Comparison of ENCODE assay signal across 8 cellular contexts in genomic region chr17:79803997-79804855, GRCh38. TPM values are rescaled to one million over a fixed set of nuclear protein-coding genes. Genes with fewer than 3 reads are reported as not detected.
A peak's percentile ranks its signal among the peaks of the same experiment; 100 is the strongest.
DNase-seq lines count a peak whose midpoint lies in the region; ATAC-seq, FAIRE-seq and TF ChIP-seq lines count a peak whose summit lies in the region.

No MANE protein-coding gene starts in this region.

- ATAC-seq in GM19025 (IDR thresholded peaks at IDR 0.05; ENCODE audit: low read depth, unreplicated experiment) (peak; percentile 76), HG03565 (IDR thresholded peaks at IDR 0.05; ENCODE audit: unreplicated experiment) (peak; percentile 54)
- peak; percentile 93 for ATAC-seq in stimulated activated effector memory CD8-positive, alpha-beta T cell treated with anti-CD3 and anti-CD28 coated beads, Interleukin-12 subunit alpha, Interleukin-12 subunit beta, amount 100 ng/mL, for 72 hours

- no peak overlapping the region for H3K27ac ChIP-seq in kidney (ENCODE audit: low read depth in 2 of 2, low read length in 2 of 2)

- H3K9me3 Mint-ChIP-seq in activated CD4-positive, alpha-beta memory T cell treated with anti-CD3 and anti-CD28 coated beads for 36 hours: no peaks in the 10 kb centered on the region
- H3K9me3 Mint-ChIP-seq in stimulated activated effector memory CD8-positive, alpha-beta T cell treated with anti-CD3 and anti-CD28 coated beads, Interleukin-12 subunit alpha, Interleukin-12 subunit beta, amount 100 ng/mL, for 72 hours: no peaks in the 10 kb centered on the region

- peaks cover 78% of the 10 kb centered on the region for H3K27me3 Mint-ChIP-seq in activated CD4-positive, alpha-beta memory T cell treated with anti-CD3 and anti-CD28 coated beads for 36 hours

- intact Hi-C loops in activated CD4-positive, alpha-beta memory T cell treated with anti-CD3 and anti-CD28 coated beads for 36 hours (cut with micrococcal nuclease): loop anchor here (2.0 kb wide), 1 partner anchor 193 kb away; no protein-coding TSS in a partner anchor
- intact Hi-C loops in kidney (cut with DNase I): no loop called here

- peaks cover 37% of the 10 kb centered on the region for H3K4me1 Mint-ChIP-seq in activated CD4-positive, alpha-beta memory T cell treated with anti-CD3 and anti-CD28 coated beads for 36 hours (ENCODE audit: low read depth)
- H3K4me1 Mint-ChIP-seq in stimulated activated effector memory CD8-positive, alpha-beta T cell treated with anti-CD3 and anti-CD28 coated beads, Interleukin-12 subunit alpha, Interleukin-12 subunit beta, amount 100 ng/mL, for 72 hours: peaks cover 51% of the 10 kb centered on the region

- H3K36me3 Mint-ChIP-seq in activated CD4-positive, alpha-beta memory T cell treated with anti-CD3 and anti-CD28 coated beads for 36 hours: peaks cover 2% of the 10 kb centered on the region
- H3K36me3 Mint-ChIP-seq in stimulated activated effector memory CD8-positive, alpha-beta T cell treated with anti-CD3 and anti-CD28 coated beads, Interleukin-12 subunit alpha, Interleukin-12 subunit beta, amount 100 ng/mL, for 72 hours: peaks cover 20% of the 10 kb centered on the region

- FAIRE-seq in kidney (lab: Jason Lieb, UNC): no peak

- H3K27me3 ChIP-seq in iPS-15b (ENCODE audit: control insufficient read depth, insufficient read depth, low read length): peaks cover 99% of the 10 kb centered on the region

- H3K4me3 ChIP-seq in iPS-15b (ENCODE audit: low read depth, low read length): peak overlapping the region; percentile 39
- no peak overlapping the region for H3K4me3 ChIP-seq in kidney (ENCODE audit: low read length in 2 of 2)

- H3K9ac ChIP-seq in iPS-15b (ENCODE audit: low read depth, low read length) (no peak overlapping the region), kidney (ENCODE audit: low read length in 2 of 2) (no peak overlapping the region)

- H3K27ac Mint-ChIP-seq in activated CD4-positive, alpha-beta memory T cell treated with anti-CD3 and anti-CD28 coated beads for 36 hours: peak overlapping the region; percentile 84
- peak overlapping the region; percentile 72 for H3K27ac Mint-ChIP-seq in stimulated activated effector memory CD8-positive, alpha-beta T cell treated with anti-CD3 and anti-CD28 coated beads, Interleukin-12 subunit alpha, Interleukin-12 subunit beta, amount 100 ng/mL, for 72 hours

- H3K4me1 ChIP-seq in iPS-15b (ENCODE audit: control insufficient read depth, insufficient read depth, low read length) (peaks cover 19% of the 10 kb centered on the region), kidney (ENCODE audit: control insufficient read depth in 1 of 2, insufficient read depth in 1 of 2, low read depth in 1 of 2, low read length in 2 of 2) (peaks cover 0 to 7% of the 10 kb centered on the region in 2 donors)

- H3K36me3 ChIP-seq in iPS-15b (ENCODE audit: control insufficient read depth, insufficient read depth, low read length) (no peaks in the 10 kb centered on the region), kidney (ENCODE audit: control insufficient read depth in 1 of 2, insufficient read depth in 2 of 2, low read length in 2 of 2) (no peaks in the 10 kb centered on the region)

- peak; percentile 34 for DNase-seq in AG20443 (ENCODE audit: low spot score)
- DNase-seq in activated CD4-positive, alpha-beta memory T cell treated with anti-CD3 and anti-CD28 coated beads for 36 hours: peak; percentile 90
- peak; percentile 58 to 84 for DNase-seq in stimulated activated effector memory CD8-positive, alpha-beta T cell treated with anti-CD3 and anti-CD28 coated beads, Interleukin-12 subunit alpha, Interleukin-12 subunit beta, amount 100 ng/mL, for 72 hours (ENCODE audit: low spot score in 2 of 2)
- DNase-seq in kidney: no peak
- DNase-seq in COLO829 (ENCODE audit: low spot score): no peak

- peak overlapping the region; percentile 68 for H3K4me3 Mint-ChIP-seq in activated CD4-positive, alpha-beta memory T cell treated with anti-CD3 and anti-CD28 coated beads for 36 hours
- H3K4me3 Mint-ChIP-seq in stimulated activated effector memory CD8-positive, alpha-beta T cell treated with anti-CD3 and anti-CD28 coated beads, Interleukin-12 subunit alpha, Interleukin-12 subunit beta, amount 100 ng/mL, for 72 hours: peak overlapping the region; percentile 67

- TF ChIP-seq CTCF in kidney (IDR thresholded peaks at IDR 0.05; ENCODE audit: borderline replicate concordance, extremely low read depth, insufficient read depth): no peak

- CTCF ChIA-PET in activated CD4-positive, alpha-beta memory T cell treated with anti-CD3 and anti-CD28 coated beads for 36 hours (lab: Charles Lee): interaction anchor here (0.7 to 2.6 kb wide), 8 partner anchors 14 to 188 kb away, joined by 3 to 13 read pairs (median 4); partner anchors contain the start of gene CBX4

- POLR2A ChIA-PET in activated CD4-positive, alpha-beta memory T cell treated with anti-CD3 and anti-CD28 coated beads for 36 hours (lab: Charles Lee): interaction anchor here (1.1 to 2.1 kb wide), 2 partner anchors 32 to 35 kb away, joined by 5 to 16 read pairs; partner anchors contain the start of gene CBX4

- H3K9me3 ChIP-seq in iPS-15b (ENCODE audit: control insufficient read depth, insufficient read depth, low read length) (no peaks in the 10 kb centered on the region), kidney (ENCODE audit: control insufficient read depth in 1 of 2, low read length in 2 of 2) (no peaks in the 10 kb centered on the region)

RNA-seq across cellular contexts. Expression of gene CBX8, which starts 7.3 kb away (rescaled TPM):
- 1 to 10 TPM; 4.5 to 4.6 TPM for total RNA-seq in activated CD4-positive, alpha-beta memory T cell treated with anti-CD3 and anti-CD28 coated beads for 36 hours
- 6.2 TPM for total RNA-seq in kidney
- 3.5 TPM for polyA plus RNA-seq in kidney (ENCODE audit: insufficient read depth, low read depth, low replicate concordance)

RNA-seq across cellular contexts. Expression of gene CBX2, which starts 26.3 kb away (rescaled TPM):
- 1 to 10 TPM; 2.5 to 3.1 TPM for total RNA-seq in activated CD4-positive, alpha-beta memory T cell treated with anti-CD3 and anti-CD28 coated beads for 36 hours
- 3.5 TPM for total RNA-seq in kidney
- polyA plus RNA-seq in kidney (ENCODE audit: insufficient read depth, low read depth, low replicate concordance): 2.2 TPM

RNA-seq across cellular contexts. Expression of gene CBX4, which starts 35.0 kb away (rescaled TPM):
- total RNA-seq in activated CD4-positive, alpha-beta memory T cell treated with anti-CD3 and anti-CD28 coated beads for 36 hours: 10 to 100 TPM; 14.0 to 14.2 TPM
- total RNA-seq in kidney: 26.8 TPM
- 7.1 TPM for polyA plus RNA-seq in kidney (ENCODE audit: insufficient read depth, low read depth, low replicate concordance)

Comparison
In these comparisons a context has a peak if more than half of its experiments do, and no peak if none do; other contexts are left out.
1. DNase-seq: peak in AG20443 (single experiment), activated CD4-positive, alpha-beta memory T cell treated with anti-CD3 and anti-CD28 coated beads for 36 hours (single experiment) and stimulated activated effector memory CD8-positive, alpha-beta T cell treated with anti-CD3 and anti-CD28 coated beads, Interleukin-12 subunit alpha, Interleukin-12 subunit beta, amount 100 ng/mL, for 72 hours (2 of 2); none in kidney (single experiment) and COLO829 (single experiment).
2. Peak in every context shown above with its lines, with median percentiles within 50 percentile points of each other: ATAC-seq.